In the genomic region with DNA sequence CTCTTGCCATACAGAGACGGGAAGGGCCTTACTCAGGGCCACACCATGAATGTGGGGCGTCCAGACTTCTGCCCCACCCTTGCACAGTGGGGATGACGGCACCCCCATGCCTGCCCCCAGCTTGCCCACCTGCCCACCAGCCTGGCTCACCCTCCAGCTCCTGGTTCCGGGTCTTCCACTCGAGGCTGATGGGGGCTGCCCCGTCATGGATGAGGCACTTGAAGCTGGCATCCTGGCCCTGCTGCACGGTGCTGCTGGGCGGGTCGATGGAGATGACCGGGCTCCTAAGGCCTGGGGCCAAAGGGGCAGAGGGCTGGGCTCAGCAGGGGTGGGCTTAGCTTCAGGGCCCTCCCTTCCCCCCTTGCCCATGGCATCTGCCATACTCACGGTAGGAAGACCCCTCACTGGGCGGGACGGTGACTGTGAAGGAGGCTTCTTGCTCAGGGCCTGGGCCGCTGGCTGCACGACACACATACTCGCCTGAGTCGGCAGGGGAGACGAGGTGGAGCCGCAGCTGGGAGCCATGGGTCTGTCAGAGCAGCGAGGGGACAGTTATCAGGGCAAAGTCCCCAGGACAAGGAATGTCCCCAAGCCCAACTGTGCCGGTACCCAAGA, we compare ENCODE assay signal across 22 cellular contexts. TPM values are rescaled to one million over a fixed set of nuclear protein-coding genes. Genes with fewer than 3 reads are reported as not detected.
"Had no signal": no experiment of that assay in that cellular context is flagged by ENCODE, and none has a peak within 500 bp of the region (broad histone marks: within the 10 kb centered on the region; RNA-seq: fewer than 3 reads in every experiment).

No MANE protein-coding gene starts in this region.

- H3K4me1 ChIP-seq: SJSA1 had no signal

- H3K4me2 ChIP-seq: KMS-11 had no signal

- H3K27ac ChIP-seq: KMS-11, SJSA1, SK-N-MC had no signal

- DNase-seq: Kasumi-1, MM.1S, NCI-H1092 treated with DMSO at 0.1 percent for 48 hours, NCI-H1436, NCI-H187, NCI-H2029, NCI-H2081 treated with DMSO at 0.1 percent for 48 hours, NCI-H2171, NCI-H226, NCI-H446, NCI-H510A, NCI-H524 treated with DMSO at 0.1 percent for 48 hours, NCI-H69, NCI-H774, SIG-M5, SW 1271 had no signal

- H3K4me3 ChIP-seq: SJSA1, SK-N-MC had no signal

- H3K27me3 ChIP-seq: SJSA1 had no signal

- ATAC-seq: Panc1, Right ventricle myocardium inferior had no signal

- H3K9me3 ChIP-seq: SJSA1 had no signal

- H3K9ac ChIP-seq: KMS-11 had no signal

RNA-seq across cellular contexts. Expression of a gene that starts 29.9 kb away (rescaled TPM):
- total RNA-seq: M059J, Right ventricle myocardium inferior, SJSA1 had no signal
